ENCODE assay signal across 9 cellular contexts in genomic region chr20:57398901-57399535, GRCh38. TPM values are rescaled to one million over a fixed set of nuclear protein-coding genes. Genes with fewer than 3 reads are reported as not detected.
DNase-seq lines count a peak whose midpoint lies in the region; ATAC-seq and TF ChIP-seq lines count a peak whose summit lies in the region.
"Had no signal": no experiment of that assay in that cellular context is flagged by ENCODE, and none has a peak within 500 bp of the region (broad histone marks: within the 10 kb centered on the region; RNA-seq: fewer than 3 reads in every experiment).

No MANE protein-coding gene starts in this region.

- CTCF ChIA-PET in CD4-positive, alpha-beta T cell (lab: Charles Lee), result interaction anchor here (0.6 to 2.2 kb wide), 8 partner anchors 8 to 467 kb away, joined by 3 to 14 read pairs (median 4); no protein-coding TSS in a partner anchor

- peaks cover 87% of the 10 kb centered on the region for H4K20me1 ChIP-seq in Loucy (ENCODE audit: insufficient read depth, low read length, poor library complexity, severe bottlenecking)

- TF ChIP-seq POLR2A in esophagus muscularis mucosa (IDR thresholded peaks at IDR 0.05; ENCODE audit: low read depth), result no peak

- WGBS in esophagus muscularis mucosa, result 22% methylated on average over 3 of the region's 13 CpGs

- no peaks in the 10 kb centered on the region for H3K27me3 ChIP-seq in CD4-positive, alpha-beta T cell (ENCODE audit: control insufficient read depth, insufficient read depth, low read length)
- H3K27me3 ChIP-seq in Loucy (ENCODE audit: insufficient read depth, low read length, poor library complexity, severe bottlenecking) (no peaks in the 10 kb centered on the region), esophagus muscularis mucosa (no peaks in the 10 kb centered on the region)

- peak overlapping the region; percentile 99 for H3K27ac ChIP-seq in CD4-positive, alpha-beta T cell (ENCODE audit: low read depth, low read length)
- peak overlapping the region; percentile 93 to 95 (median 94) for H3K27ac ChIP-seq in esophagus muscularis mucosa (replicated peaks in 1 of 4)

- no peak for TF ChIP-seq EP300 in esophagus muscularis mucosa (IDR thresholded peaks at IDR 0.05)

- no peaks in the 10 kb centered on the region for H3K9me2 ChIP-seq in Loucy (replicated peaks; ENCODE audit: low read depth, low read length)

- peak overlapping the region; percentile 86 for H3K4me2 ChIP-seq in Loucy (ENCODE audit: low read depth, low read length, poor library complexity, severe bottlenecking)

- POLR2A ChIA-PET in CD4-positive, alpha-beta T cell (lab: Charles Lee), result interaction anchor here (0.6 to 7.1 kb wide), 25 partner anchors 9 to 1007 kb away, joined by 3 to 150 read pairs (median 13); partner anchors contain the start of genes AURKA, CSTF1, RBM38 and ZBP1

- peak overlapping the region; percentile 85 for H3K4me3 Mint-ChIP-seq in CD4-positive, alpha-beta T cell
- peak overlapping the region; percentile 20 for H3K4me3 Mint-ChIP-seq in osteocyte (ENCODE audit: unreplicated experiment)

- H3K9me3 ChIP-seq in CD4-positive, alpha-beta T cell (ENCODE audit: control insufficient read depth, low read length), result no peaks in the 10 kb centered on the region
- no peaks in the 10 kb centered on the region for H3K9me3 ChIP-seq in Loucy (ENCODE audit: insufficient read depth, low read depth, low read length)
- H3K9me3 ChIP-seq in esophagus muscularis mucosa, result no peaks in the 10 kb centered on the region

- no peak for DNase-seq in CD4-positive, alpha-beta T cell
- no peak for DNase-seq in esophagus muscularis mucosa (ENCODE audit: extremely low spot score)
- no peak for DNase-seq in osteocyte (ENCODE audit: extremely low spot score, unreplicated experiment)
- DNase-seq in CD1c-positive myeloid dendritic cell (ENCODE audit: extremely low spot score), result no peak
- DNase-seq in activated effector memory CD4-positive, alpha-beta T cell treated with Interleukin-2 at 50 U/mL for 16 hours, result no peak
- DNase-seq: NCI-H446 treated with DMSO at 0.1 percent for 48 hours had no signal

- H3K79me2 ChIP-seq in Loucy (ENCODE audit: insufficient read depth, low read length), result peaks cover 100% of the 10 kb centered on the region

- peaks cover 95% of the 10 kb centered on the region for H3K4me1 Mint-ChIP-seq in CD4-positive, alpha-beta T cell (ENCODE audit: low read depth)
- H3K4me1 Mint-ChIP-seq in osteocyte (ENCODE audit: unreplicated experiment), result peaks cover 51% of the 10 kb centered on the region

- TF ChIP-seq CTCF in CD4-positive, alpha-beta T cell (IDR thresholded peaks at IDR 0.05), result no peak
- TF ChIP-seq CTCF in Loucy (conservative IDR thresholded peaks at IDR 0.05; ENCODE audit: low read length) (no peak), esophagus muscularis mucosa (IDR thresholded peaks at IDR 0.05) (no peak), osteocyte (IDR thresholded peaks at IDR 0.05) (no peak)

- ATAC-seq in CD4-positive, alpha-beta T cell (ENCODE audit: poor library complexity), result no peak
- ATAC-seq in HG03469 (IDR thresholded peaks at IDR 0.05; ENCODE audit: unreplicated experiment), result no peak
- ATAC-seq in HG02885 (IDR thresholded peaks at IDR 0.05; ENCODE audit: poor library complexity, unreplicated experiment), result no peak

- no peaks in the 10 kb centered on the region for H3K9me3 Mint-ChIP-seq in CD4-positive, alpha-beta T cell
- H3K9me3 Mint-ChIP-seq in osteocyte (ENCODE audit: unreplicated experiment), result no peaks in the 10 kb centered on the region

- H2AFZ ChIP-seq in Loucy (ENCODE audit: low read length), result no peak overlapping the region

- peak overlapping the region; percentile 66 for H3K9ac ChIP-seq in Loucy (ENCODE audit: low read depth, low read length, poor library complexity, severe bottlenecking)

- H3F3A ChIP-seq in Loucy (ENCODE audit: low read depth), result 0 out of 2 replicates have a peak, but pooled peaks cover 3% of the 10 kb centered on the region

- H3K27me3 Mint-ChIP-seq in CD4-positive, alpha-beta T cell, result peaks cover 4% of the 10 kb centered on the region
- no peaks in the 10 kb centered on the region for H3K27me3 Mint-ChIP-seq in osteocyte (ENCODE audit: unreplicated experiment)

- H3K36me3 Mint-ChIP-seq in CD4-positive, alpha-beta T cell (ENCODE audit: low read depth), result peaks cover 99% of the 10 kb centered on the region
- H3K36me3 Mint-ChIP-seq in osteocyte (ENCODE audit: unreplicated experiment), result peaks cover 16% of the 10 kb centered on the region

- H3K36me3 ChIP-seq in Loucy (ENCODE audit: insufficient read depth, low read length) (peaks cover 54% of the 10 kb centered on the region; the same call in 1 of the 2 replicates), esophagus muscularis mucosa (peaks cover 11 to 65% (median 48%) of the 10 kb centered on the region in 4 donors)

- H3K4me3 ChIP-seq in Loucy (ENCODE audit: low read length, poor library complexity, severe bottlenecking) (peak overlapping the region; percentile 67), esophagus muscularis mucosa (peak overlapping the region; percentile 17 to 44 (median 34))

- peak overlapping the region; percentile 96 for H3K27ac Mint-ChIP-seq in CD4-positive, alpha-beta T cell
- H3K27ac Mint-ChIP-seq in osteocyte (ENCODE audit: unreplicated experiment), result peak overlapping the region; percentile 76

- intact Hi-C loops in CD4-positive, alpha-beta T cell (cut with DNase I, micrococcal nuclease), result loop anchor here (1.0 to 5.0 kb wide), 6 partner anchors 10 to 1258 kb away; partner anchors contain the start of genes PMEPA1 (in 1 of the 2) and RAB22A (in 1 of the 2)
- intact Hi-C loops in esophagus muscularis mucosa (cut with DNase I), result no loop called here

- H3K4me1 ChIP-seq in Loucy (ENCODE audit: insufficient read depth, low read length, poor library complexity, severe bottlenecking) (peaks cover 39% of the 10 kb centered on the region), esophagus muscularis mucosa (peaks cover 78 to 100% (median 100%) of the 10 kb centered on the region in 4 donors)

RNA-seq across cellular contexts. Expression of gene RBM38, which starts 7.8 kb away (rescaled TPM):
- 100 to 1,000 TPM; 604 to 645 TPM for total RNA-seq in CD4-positive, alpha-beta T cell
- total RNA-seq in esophagus muscularis mucosa (100 to 1,000 TPM in 2 of 4 donors, 10 to 100 TPM in 2; 67.6 to 203 (median 139) TPM), osteocyte (17.8 and 18.8 TPM in 2 replicates)

RNA-seq across cellular contexts. Expression of gene RAE1, which starts 48.0 kb away (rescaled TPM):
- total RNA-seq in CD4-positive, alpha-beta T cell, result 10 to 100 TPM; 58.8 to 60.7 TPM
- total RNA-seq in esophagus muscularis mucosa (10 to 100 TPM; 15.0 to 24.1 (median 21.5) TPM), osteocyte (24.3 and 24.7 TPM in 2 replicates)
